22 cellular contexts compared by ENCODE assay signal in the genomic region with DNA sequence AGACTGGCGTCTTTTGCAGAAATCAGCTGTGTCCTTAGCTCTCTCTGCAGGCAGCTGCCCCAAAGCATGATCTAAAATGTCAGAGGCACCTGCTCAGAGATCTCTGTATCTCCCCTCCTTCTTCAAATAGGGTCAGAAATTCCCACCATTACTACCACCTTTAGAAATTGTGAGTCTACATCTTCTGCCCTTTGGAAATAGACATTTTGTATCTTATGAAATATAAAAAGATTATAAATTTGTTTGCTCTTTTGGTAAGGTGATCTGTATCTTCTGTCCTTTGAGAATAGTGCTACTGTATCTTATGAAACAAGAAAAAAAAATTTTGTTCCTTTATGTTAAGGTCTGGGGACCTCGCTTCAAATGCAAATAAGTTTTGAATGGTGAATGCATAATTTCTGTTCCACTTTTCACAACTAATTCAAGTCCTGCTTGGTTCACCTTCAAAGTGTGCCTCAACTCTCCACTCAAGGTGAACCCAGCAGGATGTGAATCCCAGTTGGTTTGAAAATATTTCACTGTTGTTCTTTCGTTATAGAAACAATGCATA. TPM values are rescaled to one million over a fixed set of nuclear protein-coding genes. Genes with fewer than 3 reads are reported as not detected.
DNase-seq lines count a peak whose midpoint lies in the region; TF ChIP-seq lines count a peak whose summit lies in the region.
"Had no signal": no experiment of that assay in that cellular context is flagged by ENCODE, and none has a peak within 500 bp of the region (broad histone marks: within the 10 kb centered on the region; RNA-seq: fewer than 3 reads in every experiment).

No MANE protein-coding gene starts in this region.

- DNase-seq in NCI-H146 treated with DMSO at 0.1 percent for 48 hours (lab: John Stamatoyannopoulos, UW; ENCODE audit: unreplicated experiment), result peak; percentile 2
- no peak for DNase-seq in NCI-H146 (lab: John Stamatoyannopoulos, UW)
- no peak for DNase-seq in colonic mucosa
- peak; percentile 46 for DNase-seq in myocyte (ENCODE audit: low read depth)
- no peak for DNase-seq in stimulated activated CD4-positive, alpha-beta T cell treated with anti-CD3 and anti-CD28 coated beads, Interleukin-1b, Interleukin-23, amount 100 ng/mL, for 48 hours
- DNase-seq in GM23248, result no peak
- no peak for DNase-seq in GDM1 (lab: John Stamatoyannopoulos, UW)
- DNase-seq: activated CD4-positive, alpha-beta T cell treated with anti-CD3 and anti-CD28 coated beads, Interleukin-2, amount 50 U/mL, for 1 hour; CD4-positive, CD25-positive, alpha-beta regulatory T cell; effector memory CD8-positive, alpha-beta T cell; esophagus squamous epithelium; NCI-H1092; NCI-H2029; NCI-H226; NCI-H82; Right ventricle myocardium superior; stimulated activated CD4-positive, alpha-beta T cell treated with anti-CD3 and anti-CD28 coated beads, Interleukin-15, amount 100 ng/mL, for 24 hours; stomach; T1000; trophoblast cell had no signal

- H3K27me3 ChIP-seq in colonic mucosa (no peaks in the 10 kb centered on the region), subcutaneous abdominal adipose tissue (ENCODE audit: control insufficient read depth in 5 of 5, insufficient read depth in 4 of 5, low read length in 5 of 5) (no peaks in the 10 kb centered on the region), GM23248 (replicated peaks; ENCODE audit: insufficient read depth) (peaks cover 4% of the 10 kb centered on the region)
- H3K27me3 ChIP-seq: esophagus squamous epithelium, stomach had no signal

- H3K4me1 ChIP-seq in colonic mucosa (no peaks in the 10 kb centered on the region), subcutaneous abdominal adipose tissue (ENCODE audit: control insufficient read depth in 5 of 5, insufficient read depth in 5 of 5, low read length in 5 of 5) (peaks cover 2 to 23% (median 19%) of the 10 kb centered on the region in 5 donors), GM23248 (ENCODE audit: insufficient read depth) (peaks cover 9% of the 10 kb centered on the region; the same call in 1 of the 2 replicates)

- H3K9me3 ChIP-seq in colonic mucosa (no peaks in the 10 kb centered on the region), subcutaneous abdominal adipose tissue (ENCODE audit: control insufficient read depth in 5 of 5, low read length in 5 of 5) (no peaks in the 10 kb centered on the region), GM23248 (ENCODE audit: low read depth) (no peaks in the 10 kb centered on the region)
- H3K9me3 ChIP-seq: esophagus squamous epithelium, stomach had no signal

- H3K27ac ChIP-seq in colonic mucosa (peak overlapping the region; percentile 89), subcutaneous abdominal adipose tissue (ENCODE audit: low read depth, low read length) (no peak overlapping the region), GM23248 (no peak overlapping the region)
- H3K27ac ChIP-seq: 22Rv1, esophagus squamous epithelium, stomach had no signal

- no peaks in the 10 kb centered on the region for H4K20me1 ChIP-seq in GM23248 (ENCODE audit: insufficient read depth)

- H2AFZ ChIP-seq in GM23248, result no peak overlapping the region

- peak; percentile 12 for TF ChIP-seq CTCF in colonic mucosa (IDR thresholded peaks at IDR 0.05)

- H3K9me2 ChIP-seq in GM23248 (ENCODE audit: insufficient read depth), result no peaks in the 10 kb centered on the region

- H3K4me3 ChIP-seq in colonic mucosa (no peak overlapping the region), subcutaneous abdominal adipose tissue (ENCODE audit: low read depth in 1 of 5, low read length in 5 of 5) (peak overlapping the region in 3 of 5 donors; percentile 38 to 50 (median 42)), GM23248 (no peak overlapping the region)
- H3K4me3 ChIP-seq: stomach had no signal

- no peaks in the 10 kb centered on the region for H3F3A ChIP-seq in GM23248 (ENCODE audit: insufficient read depth)

- in situ Hi-C loops in GM23248 (cut with MboI), result no loop called here

- H3K4me2 ChIP-seq in GM23248 (ENCODE audit: unreplicated experiment), result no peak overlapping the region

- WGBS in GM23248 (ENCODE audit: low coverage in 1 of 2, low lambda C conversion rate in 2 of 2, missing lambda C conversion rate in 2 of 2), 2 experiments, result 73 to 76% methylated on average over 3 of the region's 3 CpGs

- intact Hi-C loops in colonic mucosa (cut with DNase I), result no loop called here

- peak overlapping the region; percentile 0 to 85 for H3K9ac ChIP-seq in colonic mucosa (ENCODE audit: low read depth in 2 of 2, low read length in 2 of 2)
- no peak overlapping the region for H3K9ac ChIP-seq in subcutaneous abdominal adipose tissue (ENCODE audit: low read length in 5 of 5)
- no peak overlapping the region for H3K9ac ChIP-seq in GM23248

- no peaks in the 10 kb centered on the region for H3K79me2 ChIP-seq in GM23248 (ENCODE audit: insufficient read depth)

- no peaks in the 10 kb centered on the region for H3K36me3 ChIP-seq in colonic mucosa
- H3K36me3 ChIP-seq in subcutaneous abdominal adipose tissue (ENCODE audit: control insufficient read depth in 5 of 5, insufficient read depth in 5 of 5, low read length in 5 of 5), result no peaks in the 10 kb centered on the region
- H3K36me3 ChIP-seq in GM23248 (ENCODE audit: low read depth), result no peaks in the 10 kb centered on the region
- H3K36me3 ChIP-seq: esophagus squamous epithelium, stomach had no signal

RNA-seq across cellular contexts. Expression of gene GPD1L, which starts 28.3 kb away (rescaled TPM):
- total RNA-seq in colonic mucosa (10 to 100 TPM; 70.3 to 78.4 TPM), myocyte (28.3 and 28.9 TPM in 2 replicates)
- polyA plus RNA-seq in myocyte (2012), result 8.6 TPM
- 3.5 and 3.9 TPM in 2 replicates for total RNA-seq in GM23248 (2014; rRNA removed; shearing (Covaris generic))
- polyA plus RNA-seq in GM23248 (2016; fragmentation: Nextera tagmentation; extraction: Ambion mirVana), result 2.4 TPM in 2 replicates

Comparison
In these comparisons a context has a peak if more than half of its experiments do, and no peak if none do; other contexts are left out.
1. DNase-seq: peak in NCI-H146 treated with DMSO at 0.1 percent for 48 hours (single experiment) and myocyte (single experiment); none in NCI-H146 (single experiment), colonic mucosa (single experiment), stimulated activated CD4-positive, alpha-beta T cell treated with anti-CD3 and anti-CD28 coated beads, Interleukin-1b, Interleukin-23, amount 100 ng/mL, for 48 hours (single experiment), GM23248 (single experiment) and GDM1 (single experiment).
2. H3K4me3 ChIP-seq: peak in subcutaneous abdominal adipose tissue (3 of 5); none in colonic mucosa (single experiment) and GM23248 (single experiment).
3. H3K9ac ChIP-seq: peak in colonic mucosa (2 of 2); none in subcutaneous abdominal adipose tissue (0 of 5) and GM23248 (single experiment).